Comparison of ENCODE assay signal across 1 cellular context in genomic region chr1:2134604-2135307, GRCh38.
TF ChIP-seq lines count a peak whose summit lies in the region.

No MANE protein-coding gene starts in this region.

TF ChIP-seq in HepG2, 621 proteins besides CTCF, POLR2A, EP300 and RAD21 (continued from another document and continues in another):
- TF ChIP-seq ZNF136 (CRISPR knock-in tag; IDR thresholded peaks at IDR 0.05; ENCODE audit: low read depth) (no peak), ZNF484 (CRISPR knock-in tag; IDR thresholded peaks at IDR 0.05; ENCODE audit: borderline replicate concordance, low read depth) (no peak), HNRNPLL (IDR thresholded peaks at IDR 0.05; ENCODE audit: low read depth, low read length, poor library complexity, severe bottlenecking) (peak; percentile 37), ZNF580 (CRISPR knock-in tag; IDR thresholded peaks at IDR 0.05; ENCODE audit: borderline replicate concordance, low read depth) (peak; percentile 82; the same call in 1 of the 2 replicates), BHLHE40 (IDR thresholded peaks at IDR 0.05; ENCODE audit: low read length) (no peak), BCLAF1 (IDR thresholded peaks at IDR 0.05) (no peak), NFATC3 (CRISPR knock-in tag; IDR thresholded peaks at IDR 0.05) (no peak), FLYWCH1 (CRISPR knock-in tag; IDR thresholded peaks at IDR 0.05) (no peak), MTA1 (CRISPR knock-in tag; IDR thresholded peaks at IDR 0.05; ENCODE audit: borderline replicate concordance) (no peak; the same call in 1 of the 2 replicates), MAZ (IDR thresholded peaks at IDR 0.05; ENCODE audit: borderline replicate concordance, low read depth, low read length) (peak; percentile 21; the same call in 1 of the 2 replicates), MAZ (CRISPR knock-in tag; IDR thresholded peaks at IDR 0.05; ENCODE audit: low read depth) (peak; percentile 26), U2AF2 (IDR thresholded peaks at IDR 0.05; ENCODE audit: low read depth, low read length) (no peak; the same call in 1 of the 2 replicates), RFXANK (CRISPR knock-in tag; IDR thresholded peaks at IDR 0.05) (no peak), HIVEP1 (CRISPR knock-in tag; IDR thresholded peaks at IDR 0.05) (0 out of 2 replicates have a peak, but pooled peaks have one; percentile 27), HMG20A (CRISPR knock-in tag; IDR thresholded peaks at IDR 0.05; ENCODE audit: borderline replicate concordance) (no peak; the same call in 1 of the 2 replicates), ZNF446 (CRISPR knock-in tag; IDR thresholded peaks at IDR 0.05) (no peak), STAG1 (CRISPR knock-in tag; IDR thresholded peaks at IDR 0.05) (no peak), MED1 (CRISPR knock-in tag; IDR thresholded peaks at IDR 0.05) (peak; percentile 74), SCMH1 (CRISPR knock-in tag; IDR thresholded peaks at IDR 0.05; ENCODE audit: borderline replicate concordance) (no peak), ZNF451 (CRISPR knock-in tag; IDR thresholded peaks at IDR 0.05) (no peak), DDIT3 (CRISPR knock-in tag; IDR thresholded peaks at IDR 0.05) (no peak), ZNF367 (CRISPR knock-in tag; IDR thresholded peaks at IDR 0.05; ENCODE audit: borderline replicate concordance) (no peak), ZNF761 (CRISPR knock-in tag; conservative IDR thresholded peaks at IDR 0.05) (no peak), ZNF280D (CRISPR knock-in tag; IDR thresholded peaks at IDR 0.05) (peak; percentile 78; the same call in 1 of the 2 replicates), TCF7L2 (IDR thresholded peaks at IDR 0.05; ENCODE audit: low read depth, low read length) (no peak), STAT6 (CRISPR knock-in tag; IDR thresholded peaks at IDR 0.05; ENCODE audit: borderline replicate concordance) (peak; percentile 60; the same call in 1 of the 2 replicates), ZFP36L2 (CRISPR knock-in tag; IDR thresholded peaks at IDR 0.05) (no peak), THAP11 (CRISPR knock-in tag; IDR thresholded peaks at IDR 0.05) (peak; percentile 24; the same call in 1 of the 2 replicates), IRF9 (CRISPR knock-in tag; IDR thresholded peaks at IDR 0.05; ENCODE audit: borderline replicate concordance) (no peak; the same call in 1 of the 2 replicates), ZHX1 (CRISPR knock-in tag; IDR thresholded peaks at IDR 0.05; ENCODE audit: low read depth) (0 out of 2 replicates have a peak, but pooled peaks have one; percentile 48), RARG (CRISPR knock-in tag; IDR thresholded peaks at IDR 0.05; ENCODE audit: low read depth) (no peak), ZNF549 (CRISPR knock-in tag; IDR thresholded peaks at IDR 0.05) (no peak), HOXA5 (CRISPR knock-in tag; IDR thresholded peaks at IDR 0.05) (peak; percentile 52; the same call in 1 of the 2 replicates), NR2C2 (CRISPR knock-in tag; IDR thresholded peaks at IDR 0.05; ENCODE audit: borderline replicate concordance) (no peak), GPN1 (CRISPR knock-in tag; IDR thresholded peaks at IDR 0.05; ENCODE audit: borderline replicate concordance) (no peak), ZNF770 (CRISPR knock-in tag; IDR thresholded peaks at IDR 0.05) (peak; percentile 93), ELF4 (CRISPR knock-in tag; IDR thresholded peaks at IDR 0.05; ENCODE audit: borderline replicate concordance) (no peak), ZMYM4 (CRISPR knock-in tag; IDR thresholded peaks at IDR 0.05) (peak; percentile 30; the same call in 1 of the 2 replicates), SOX13 (IDR thresholded peaks at IDR 0.05) (no peak), SOX13 (CRISPR knock-in tag; conservative IDR thresholded peaks at IDR 0.05 in 1 of 2, IDR thresholded peaks at IDR 0.05 in 1 of 2) (peak in 1 of 2 experiments; percentile 35; a peak in 1 of 4 replicates), ZBTB34 (CRISPR knock-in tag; IDR thresholded peaks at IDR 0.05) (no peak), ZBTB4 (CRISPR knock-in tag; IDR thresholded peaks at IDR 0.05; ENCODE audit: borderline replicate concordance) (peak; percentile 40; the same call in 1 of the 2 replicates)
